In genomic region chr4:53432528-53433424, GRCh38 we compare ENCODE assay signal across 1 cellular context.
A peak's percentile ranks its signal among the peaks of the same experiment; 100 is the strongest.
TF ChIP-seq lines count a peak whose summit lies in the region.

No MANE protein-coding gene starts in this region.

TF ChIP-seq in GM12878, 131 proteins besides CTCF, POLR2A, EP300 and RAD21 (continued from another document):
- TF ChIP-seq ZNF687 (IDR thresholded peaks at IDR 0.05) (no peak), PAX5 (IDR thresholded peaks at IDR 0.05; ENCODE audit: borderline replicate concordance, low read depth, low read length) (no peak), RFX5 (IDR thresholded peaks at IDR 0.05; ENCODE audit: low read depth, low read length) (no peak), IRF3 (IDR thresholded peaks at IDR 0.05) (no peak), FOXM1 (IDR thresholded peaks at IDR 0.05; ENCODE audit: low read depth, low read length) (peak; percentile 78; the same call in 1 of the 2 replicates), ZNF384 (IDR thresholded peaks at IDR 0.05; ENCODE audit: borderline replicate concordance, low read depth, low read length) (no peak), EZH2 (IDR thresholded peaks at IDR 0.05; ENCODE audit: borderline replicate concordance, control insufficient read depth, low read depth, low read length) (no peak), BCL11A (IDR thresholded peaks at IDR 0.05; ENCODE audit: low read depth, low read length) (peak; percentile 49; the same call in 1 of the 2 replicates), KLF5 (IDR thresholded peaks at IDR 0.05; ENCODE audit: partially characterized antibody) (no peak), WRNIP1 (IDR thresholded peaks at IDR 0.05; ENCODE audit: borderline replicate concordance, low read depth, low read length) (no peak), TCF7 (IDR thresholded peaks at IDR 0.05; ENCODE audit: borderline replicate concordance) (no peak), FOXK2 (IDR thresholded peaks at IDR 0.05) (no peak), ZNF274 (IDR thresholded peaks at IDR 0.05; ENCODE audit: insufficient read depth, insufficient read length) (no peak), TBL1XR1 (IDR thresholded peaks at IDR 0.05; ENCODE audit: low read depth, low read length) (no peak), HDGF (IDR thresholded peaks at IDR 0.05) (no peak), CREB1 (IDR thresholded peaks at IDR 0.05; ENCODE audit: low read depth) (peak; percentile 17; the same call in 1 of the 2 replicates), BHLHE40 (IDR thresholded peaks at IDR 0.05; ENCODE audit: borderline replicate concordance in 1 of 2, low read depth in 2 of 2, low read length in 1 of 2) (no peak), SRF (IDR thresholded peaks at IDR 0.05; ENCODE audit: low read depth in 2 of 2, low read length in 2 of 2) (no peak), CBX3 (IDR thresholded peaks at IDR 0.05; ENCODE audit: borderline replicate concordance, low read depth) (no peak), ZNF622 (IDR thresholded peaks at IDR 0.05) (no peak), ZBTB4 (CRISPR knock-in tag; IDR thresholded peaks at IDR 0.05) (no peak), SMAD5 (IDR thresholded peaks at IDR 0.05; ENCODE audit: low read depth) (no peak), MTA3 (IDR thresholded peaks at IDR 0.05; ENCODE audit: borderline replicate concordance, low read length) (no peak), GATAD2B (conservative IDR thresholded peaks at IDR 0.05; ENCODE audit: low read depth) (no peak), NFIC (IDR thresholded peaks at IDR 0.05; ENCODE audit: low read depth, low read length) (peak; percentile 92), ZBED1 (IDR thresholded peaks at IDR 0.05; ENCODE audit: borderline replicate concordance) (no peak; the same call in 1 of the 2 replicates), ZNF24 (IDR thresholded peaks at IDR 0.05) (0 out of 2 replicates have a peak, but pooled peaks have one; percentile 12), MEF2A (IDR thresholded peaks at IDR 0.05; ENCODE audit: insufficient read depth, low read depth, low read length) (peak; percentile 78; the same call in 1 of the 2 replicates), POLR2AphosphoS5 (IDR thresholded peaks at IDR 0.05; ENCODE audit: low read length) (no peak), JUND (IDR thresholded peaks at IDR 0.05; ENCODE audit: low read depth, low read length) (no peak), ZBTB33 (IDR thresholded peaks at IDR 0.05) (no peak), RCOR1 (conservative IDR thresholded peaks at IDR 0.05; ENCODE audit: low read depth, low read length) (no peak), ETV6 (conservative IDR thresholded peaks at IDR 0.05 in 1 of 2, IDR thresholded peaks at IDR 0.05 in 1 of 2; ENCODE audit: borderline replicate concordance in 1 of 2, low read depth in 1 of 2) (no peak; a peak in 1 of 4 replicates)
- TF ChIP-seq, protein P1, sequence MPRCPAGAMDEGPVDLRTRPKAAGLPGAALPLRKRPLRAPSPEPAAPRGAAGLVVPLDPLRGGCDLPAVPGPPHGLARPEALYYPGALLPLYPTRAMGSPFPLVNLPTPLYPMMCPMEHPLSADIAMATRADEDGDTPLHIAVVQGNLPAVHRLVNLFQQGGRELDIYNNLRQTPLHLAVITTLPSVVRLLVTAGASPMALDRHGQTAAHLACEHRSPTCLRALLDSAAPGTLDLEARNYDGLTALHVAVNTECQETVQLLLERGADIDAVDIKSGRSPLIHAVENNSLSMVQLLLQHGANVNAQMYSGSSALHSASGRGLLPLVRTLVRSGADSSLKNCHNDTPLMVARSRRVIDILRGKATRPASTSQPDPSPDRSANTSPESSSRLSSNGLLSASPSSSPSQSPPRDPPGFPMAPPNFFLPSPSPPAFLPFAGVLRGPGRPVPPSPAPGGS (IDR thresholded peaks at IDR 0.05; ENCODE audit: borderline replicate concordance, insufficient read depth, low read depth, low read length, poor library complexity, severe bottlenecking) = no peak
- TF ChIP-seq, protein P2, sequence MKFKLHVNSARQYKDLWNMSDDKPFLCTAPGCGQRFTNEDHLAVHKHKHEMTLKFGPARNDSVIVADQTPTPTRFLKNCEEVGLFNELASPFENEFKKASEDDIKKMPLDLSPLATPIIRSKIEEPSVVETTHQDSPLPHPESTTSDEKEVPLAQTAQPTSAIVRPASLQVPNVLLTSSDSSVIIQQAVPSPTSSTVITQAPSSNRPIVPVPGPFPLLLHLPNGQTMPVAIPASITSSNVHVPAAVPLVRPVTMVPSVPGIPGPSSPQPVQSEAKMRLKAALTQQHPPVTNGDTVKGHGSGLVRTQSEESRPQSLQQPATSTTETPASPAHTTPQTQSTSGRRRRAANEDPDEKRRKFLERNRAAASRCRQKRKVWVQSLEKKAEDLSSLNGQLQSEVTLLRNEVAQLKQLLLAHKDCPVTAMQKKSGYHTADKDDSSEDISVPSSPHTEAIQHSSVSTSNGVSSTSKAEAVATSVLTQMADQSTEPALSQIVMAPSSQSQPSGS (IDR thresholded peaks at IDR 0.05; ENCODE audit: low read length) = peak; percentile 57
- TF ChIP-seq, protein P3, sequence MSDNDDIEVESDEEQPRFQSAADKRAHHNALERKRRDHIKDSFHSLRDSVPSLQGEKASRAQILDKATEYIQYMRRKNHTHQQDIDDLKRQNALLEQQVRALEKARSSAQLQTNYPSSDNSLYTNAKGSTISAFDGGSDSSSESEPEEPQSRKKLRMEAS (IDR thresholded peaks at IDR 0.05; ENCODE audit: low read depth, low read length) = no peak
- TF ChIP-seq, protein P4, sequence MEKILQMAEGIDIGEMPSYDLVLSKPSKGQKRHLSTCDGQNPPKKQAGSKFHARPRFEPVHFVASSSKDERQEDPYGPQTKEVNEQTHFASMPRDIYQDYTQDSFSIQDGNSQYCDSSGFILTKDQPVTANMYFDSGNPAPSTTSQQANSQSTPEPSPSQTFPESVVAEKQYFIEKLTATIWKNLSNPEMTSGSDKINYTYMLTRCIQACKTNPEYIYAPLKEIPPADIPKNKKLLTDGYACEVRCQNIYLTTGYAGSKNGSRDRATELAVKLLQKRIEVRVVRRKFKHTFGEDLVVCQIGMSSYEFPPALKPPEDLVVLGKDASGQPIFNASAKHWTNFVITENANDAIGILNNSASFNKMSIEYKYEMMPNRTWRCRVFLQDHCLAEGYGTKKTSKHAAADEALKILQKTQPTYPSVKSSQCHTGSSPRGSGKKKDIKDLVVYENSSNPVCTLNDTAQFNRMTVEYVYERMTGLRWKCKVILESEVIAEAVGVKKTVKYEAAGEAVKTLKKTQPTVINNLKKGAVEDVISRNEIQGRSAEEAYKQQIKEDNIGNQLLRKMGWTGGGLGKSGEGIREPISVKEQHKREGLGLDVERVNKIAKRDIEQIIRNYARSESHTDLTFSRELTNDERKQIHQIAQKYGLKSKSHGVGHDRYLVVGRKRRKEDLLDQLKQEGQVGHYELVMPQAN (conservative IDR thresholded peaks at IDR 0.05) = no peak
